In genomic region chr3:119639494-119640350, GRCh38 we compare ENCODE assay signal across 10 cellular contexts. TPM values are rescaled to one million over a fixed set of nuclear protein-coding genes. Genes with fewer than 3 reads are reported as not detected.
DNase-seq lines count a peak whose midpoint lies in the region; ATAC-seq and FAIRE-seq lines count a peak whose summit lies in the region.
"Had no signal": no experiment of that assay in that cellular context is flagged by ENCODE, and none has a peak within 500 bp of the region (broad histone marks: within the 10 kb centered on the region; RNA-seq: fewer than 3 reads in every experiment).

No MANE protein-coding gene starts in this region.

- ATAC-seq in CD4-positive, CD25-positive, alpha-beta regulatory T cell (ENCODE audit: low read depth in 2 of 2), result no peak
- peak; percentile 35 for ATAC-seq in HG02610 (IDR thresholded peaks at IDR 0.05; ENCODE audit: unreplicated experiment)
- ATAC-seq: HCT116 had no signal

- H3K27me3 Mint-ChIP-seq in CD4-positive, CD25-positive, alpha-beta regulatory T cell, result no peaks in the 10 kb centered on the region
- H3K27me3 Mint-ChIP-seq in activated naive CD4-positive, alpha-beta T cell treated with anti-CD3 and anti-CD28 coated beads, Interleukin-2, amount 50 U/mL, for 24 hours, result no peaks in the 10 kb centered on the region

- no peak overlapping the region for H3K4me3 ChIP-seq in CD4-positive, CD25-positive, alpha-beta regulatory T cell (ENCODE audit: low read depth, low read length)
- H3K4me3 ChIP-seq in muscle layer of duodenum (ENCODE audit: low read depth in 1 of 2, low read length in 2 of 2), result no peak overlapping the region

- H3K27ac ChIP-seq in CD4-positive, CD25-positive, alpha-beta regulatory T cell (ENCODE audit: insufficient read depth, low read length, poor library complexity, severe bottlenecking), result peak overlapping the region; percentile 51
- peak overlapping the region; percentile 76 for H3K27ac ChIP-seq in muscle layer of duodenum (ENCODE audit: low read length)

- peak overlapping the region in 1 of 3 donors; percentile 74 for H3K27ac Mint-ChIP-seq in CD4-positive, CD25-positive, alpha-beta regulatory T cell
- H3K27ac Mint-ChIP-seq in activated naive CD4-positive, alpha-beta T cell treated with anti-CD3 and anti-CD28 coated beads, Interleukin-2, amount 50 U/mL, for 24 hours, result peak overlapping the region; percentile 9

- H3K9me3 Mint-ChIP-seq in CD4-positive, CD25-positive, alpha-beta regulatory T cell, result peaks cover 0 to 4% (median 0%) of the 10 kb centered on the region in 7 donors
- no peaks in the 10 kb centered on the region for H3K9me3 Mint-ChIP-seq in activated naive CD4-positive, alpha-beta T cell treated with anti-CD3 and anti-CD28 coated beads, Interleukin-2, amount 50 U/mL, for 24 hours

- no peak for FAIRE-seq in HTR-8/SVneo (lab: Jason Lieb, UNC)

- H3K4me1 Mint-ChIP-seq in CD4-positive, CD25-positive, alpha-beta regulatory T cell, result peaks cover 11 to 29% (median 18%) of the 10 kb centered on the region in 4 donors
- peaks cover 22% of the 10 kb centered on the region for H3K4me1 Mint-ChIP-seq in activated naive CD4-positive, alpha-beta T cell treated with anti-CD3 and anti-CD28 coated beads, Interleukin-2, amount 50 U/mL, for 24 hours

- H3K36me3 Mint-ChIP-seq in CD4-positive, CD25-positive, alpha-beta regulatory T cell, result peaks cover 19% of the 10 kb centered on the region
- H3K36me3 Mint-ChIP-seq in activated naive CD4-positive, alpha-beta T cell treated with anti-CD3 and anti-CD28 coated beads, Interleukin-2, amount 50 U/mL, for 24 hours, result peaks cover 14% of the 10 kb centered on the region

- H3K4me3 Mint-ChIP-seq in CD4-positive, CD25-positive, alpha-beta regulatory T cell, result no peak overlapping the region
- H3K4me3 Mint-ChIP-seq in activated naive CD4-positive, alpha-beta T cell treated with anti-CD3 and anti-CD28 coated beads, Interleukin-2, amount 50 U/mL, for 24 hours, result no peak overlapping the region

- no peaks in the 10 kb centered on the region for H3K27me3 ChIP-seq in CD4-positive, CD25-positive, alpha-beta regulatory T cell (ENCODE audit: control insufficient read depth, insufficient read depth, low read length)
- H3K27me3 ChIP-seq in muscle layer of duodenum (ENCODE audit: low read depth, low read length), result no peaks in the 10 kb centered on the region

- peak in 1 of 3 donors; percentile 48 for DNase-seq in CD4-positive, CD25-positive, alpha-beta regulatory T cell
- no peak for DNase-seq in HTR-8/SVneo (ENCODE audit: insufficient read length, low spot score)
- no peak for DNase-seq in NCI-H2029 (lab: John Stamatoyannopoulos, UW)
- no peak for DNase-seq in amniotic stem cell (lab: John Stamatoyannopoulos, UW)
- DNase-seq in activated CD4-positive, CD25-positive, alpha-beta regulatory T cell (lab: John Stamatoyannopoulos, UW), result no peak
- DNase-seq: activated gamma-delta T cell had no signal

- H3K9me3 ChIP-seq in CD4-positive, CD25-positive, alpha-beta regulatory T cell (ENCODE audit: control insufficient read depth in 2 of 2, low read length in 2 of 2), result no peaks in the 10 kb centered on the region
- no peaks in the 10 kb centered on the region for H3K9me3 ChIP-seq in muscle layer of duodenum (ENCODE audit: control insufficient read depth in 1 of 2, low read length in 2 of 2)

- peaks cover 20% of the 10 kb centered on the region for H3K4me1 ChIP-seq in CD4-positive, CD25-positive, alpha-beta regulatory T cell (ENCODE audit: control insufficient read depth, insufficient read depth, low read length, poor library complexity, severe bottlenecking)
- peaks cover 4 to 7% of the 10 kb centered on the region in 2 donors for H3K4me1 ChIP-seq in muscle layer of duodenum (ENCODE audit: control insufficient read depth in 1 of 2, insufficient read depth in 2 of 2, low read length in 2 of 2)

- H3K36me3 ChIP-seq in CD4-positive, CD25-positive, alpha-beta regulatory T cell (ENCODE audit: control insufficient read depth, insufficient read depth, low read length), result peaks cover 8% of the 10 kb centered on the region
- H3K36me3 ChIP-seq in muscle layer of duodenum (ENCODE audit: control insufficient read depth in 1 of 2, insufficient read depth in 2 of 2, low read length in 2 of 2), result peaks cover 0 to 20% of the 10 kb centered on the region in 2 donors

RNA-seq across cellular contexts. Expression of gene POPDC2, which starts 20.7 kb away (rescaled TPM):
- 5.5 TPM for total RNA-seq in CD4-positive, CD25-positive, alpha-beta regulatory T cell
- polyA plus RNA-seq in CD4-positive, CD25-positive, alpha-beta regulatory T cell, result 1 to 10 TPM; 1.9 to 3.2 (median 2.4) TPM

RNA-seq across cellular contexts. Expression of gene COX17, which starts 37.5 kb away (rescaled TPM):
- total RNA-seq in CD4-positive, CD25-positive, alpha-beta regulatory T cell, result 34.1 TPM
- 100 to 1,000 TPM in 2 of 4 donors, 10 to 100 TPM in 2; 82.1 to 124 (median 97.2) TPM for polyA plus RNA-seq in CD4-positive, CD25-positive, alpha-beta regulatory T cell

RNA-seq across cellular contexts. Expression of gene PLA1A, which starts 42.0 kb away (rescaled TPM):
- not detected for total RNA-seq in CD4-positive, CD25-positive, alpha-beta regulatory T cell
- under 1 TPM in 1 of 4 donors, not detected in 3; 0.18 TPM for polyA plus RNA-seq in CD4-positive, CD25-positive, alpha-beta regulatory T cell
